ENCODE assay signal across 16 cellular contexts in the genomic region with DNA sequence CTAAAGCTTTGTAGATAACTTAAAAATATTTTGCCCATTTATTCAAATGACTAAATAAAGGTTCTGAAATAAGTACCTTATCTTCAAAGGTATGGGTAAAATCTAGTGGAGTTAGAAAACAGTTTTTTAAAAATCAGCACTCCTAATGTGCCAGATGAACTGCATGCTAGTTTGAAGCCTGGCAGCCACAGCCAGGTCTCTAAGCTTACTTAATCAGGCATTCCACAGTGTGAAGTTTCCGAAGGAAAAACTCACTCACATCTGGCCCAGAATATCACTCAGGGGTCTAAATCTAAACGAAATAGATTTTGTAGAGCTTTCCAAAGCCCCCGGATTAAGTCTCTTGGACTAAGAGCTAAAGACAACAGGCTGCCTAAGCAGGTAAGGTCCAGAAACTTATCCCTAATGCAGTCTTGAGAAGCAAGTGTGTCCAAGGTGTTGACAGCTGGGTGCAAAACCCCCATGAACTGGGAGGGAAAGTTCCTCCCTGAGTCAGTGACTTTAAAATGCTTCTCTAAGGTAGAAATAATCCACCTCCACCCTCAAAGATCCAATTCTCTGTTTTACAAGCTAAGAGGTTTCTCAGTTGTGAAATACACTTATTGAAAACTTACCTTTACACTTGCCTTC.
DNase-seq lines count a peak whose midpoint lies in the region; ATAC-seq and TF ChIP-seq lines count a peak whose summit lies in the region.
"Had no signal": no experiment of that assay in that cellular context is flagged by ENCODE, and none has a peak within 500 bp of the region (broad histone marks: within the 10 kb centered on the region; RNA-seq: fewer than 3 reads in every experiment).

No MANE protein-coding gene starts in this region.

- H3K27ac Mint-ChIP-seq in CD14-positive monocyte = peak overlapping the region in 1 of 7 donors; percentile 50
- H3K27ac Mint-ChIP-seq: CD4-positive, alpha-beta T cell had no signal

- no peak overlapping the region for H3K4me3 ChIP-seq in WERI-Rb-1 (ENCODE audit: low read depth, low read length)
- H3K4me3 ChIP-seq: GM23248, SJSA1 had no signal

- H3K27ac ChIP-seq in WERI-Rb-1 = no peak overlapping the region
- H3K27ac ChIP-seq: GM23248, RWPE1, SJSA1 had no signal

- H3K4me3 Mint-ChIP-seq in CD14-positive monocyte = no peak overlapping the region
- H3K4me3 Mint-ChIP-seq: CD4-positive, alpha-beta T cell had no signal

- intact Hi-C loops in left ventricle myocardium superior (cut with micrococcal nuclease) = no loop called here
- intact Hi-C loops in CD14-positive monocyte (cut with micrococcal nuclease) = no loop called here

- no peaks in the 10 kb centered on the region for H3K27me3 Mint-ChIP-seq in CD14-positive monocyte (ENCODE audit: low read depth in 3 of 3)
- H3K27me3 Mint-ChIP-seq: CD4-positive, alpha-beta T cell had no signal

- TF ChIP-seq CTCF in WERI-Rb-1 (IDR thresholded peaks at IDR 0.05; ENCODE audit: low read depth, low read length) (no peak), omental fat pad (IDR thresholded peaks at IDR 0.05) (no peak), CD14-positive monocyte (IDR thresholded peaks at IDR 0.05) (no peak), GM10266 (IDR thresholded peaks at IDR 0.05; ENCODE audit: control insufficient read depth, insufficient read depth, low read depth, missing control alignments) (no peak)

- DNase-seq in NCI-H82 (lab: John Stamatoyannopoulos, UW) (peak; percentile 77), WERI-Rb-1 (peak; percentile 44), left ventricle myocardium superior (no peak), omental fat pad (ENCODE audit: low spot score) (no peak), CD14-positive monocyte (ENCODE audit: low spot score) (no peak), GM10266 (ENCODE audit: extremely low spot score) (no peak), foreskin melanocyte (no peak)
- DNase-seq: CD4-positive, alpha-beta T cell; GM23248; KG1; NCI-H1417 treated with DMSO at 0.1 percent for 48 hours; NCI-H1930; NCI-H446; NCI-H69 had no signal

- no peaks in the 10 kb centered on the region for H3K27me3 ChIP-seq in WERI-Rb-1 (ENCODE audit: insufficient read depth, low read depth, severe bottlenecking)
- H3K27me3 ChIP-seq: SJSA1 had no signal

- peaks cover 55% of the 10 kb centered on the region for H3K4me1 Mint-ChIP-seq in CD14-positive monocyte

- no peaks in the 10 kb centered on the region for H3K9me3 ChIP-seq in WERI-Rb-1 (ENCODE audit: severe bottlenecking)
- H3K9me3 ChIP-seq: SJSA1 had no signal

- peaks cover 0 to 4% (median 0%) of the 10 kb centered on the region in 7 donors for H3K9me3 Mint-ChIP-seq in CD14-positive monocyte
- H3K9me3 Mint-ChIP-seq: CD4-positive, alpha-beta T cell had no signal

- H3K36me3 ChIP-seq in WERI-Rb-1 = peaks cover 29% of the 10 kb centered on the region

- peaks cover 38 to 39% of the 10 kb centered on the region in 2 donors for H3K36me3 Mint-ChIP-seq in CD14-positive monocyte

- ATAC-seq in left ventricle myocardium superior (peak; percentile 50), omental fat pad (ENCODE audit: low FRiP score) (peak; percentile 62)

Comparison
In these comparisons a context has a peak if more than half of its experiments do, and no peak if none do; other contexts are left out.
1. DNase-seq: peak in NCI-H82 (single experiment) and WERI-Rb-1 (single experiment); none in left ventricle myocardium superior (single experiment), omental fat pad (single experiment), CD14-positive monocyte (single experiment), GM10266 (single experiment) and foreskin melanocyte (single experiment).